ENCODE assay signal across 1 cellular context in the genomic region with DNA sequence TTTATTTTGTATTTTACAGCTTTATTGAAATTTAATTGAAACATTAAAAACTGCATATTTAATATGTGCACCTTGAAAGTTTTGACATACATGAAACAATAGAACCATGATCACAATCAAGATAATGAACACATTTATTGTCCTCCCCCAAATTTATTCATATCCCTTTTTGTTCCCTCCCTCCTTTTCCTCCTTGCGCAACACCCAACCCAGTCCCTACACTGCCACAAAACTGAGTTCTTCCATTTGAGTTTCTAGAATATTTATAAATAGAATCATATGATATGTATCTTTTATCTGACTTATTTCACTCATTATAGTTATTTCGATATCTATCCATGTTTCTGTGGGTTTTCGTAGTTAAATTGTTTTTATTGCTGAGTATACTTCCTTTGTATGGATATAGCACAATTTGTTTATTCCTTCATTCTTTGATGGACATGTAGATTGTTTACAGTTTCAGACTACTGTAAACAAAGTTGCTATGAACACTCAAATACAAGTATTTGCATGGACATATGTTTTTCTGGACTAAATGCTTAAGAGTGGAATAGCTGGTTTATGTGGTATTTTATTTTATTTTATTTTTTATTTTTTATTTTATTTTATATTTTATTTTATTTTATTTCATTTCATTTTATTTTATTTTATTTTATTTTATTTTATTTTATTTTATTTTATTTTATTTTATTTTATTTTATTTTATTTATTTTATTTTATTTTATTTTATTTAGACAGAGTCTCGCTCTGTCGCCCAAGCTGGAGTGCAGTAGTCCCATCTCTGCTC.
TF ChIP-seq lines count a peak whose summit lies in the region.

No MANE protein-coding gene starts in this region.

TF ChIP-seq in HCT116, 20 proteins besides CTCF, POLR2A, EP300 and RAD21:
- TF ChIP-seq, protein P1, sequence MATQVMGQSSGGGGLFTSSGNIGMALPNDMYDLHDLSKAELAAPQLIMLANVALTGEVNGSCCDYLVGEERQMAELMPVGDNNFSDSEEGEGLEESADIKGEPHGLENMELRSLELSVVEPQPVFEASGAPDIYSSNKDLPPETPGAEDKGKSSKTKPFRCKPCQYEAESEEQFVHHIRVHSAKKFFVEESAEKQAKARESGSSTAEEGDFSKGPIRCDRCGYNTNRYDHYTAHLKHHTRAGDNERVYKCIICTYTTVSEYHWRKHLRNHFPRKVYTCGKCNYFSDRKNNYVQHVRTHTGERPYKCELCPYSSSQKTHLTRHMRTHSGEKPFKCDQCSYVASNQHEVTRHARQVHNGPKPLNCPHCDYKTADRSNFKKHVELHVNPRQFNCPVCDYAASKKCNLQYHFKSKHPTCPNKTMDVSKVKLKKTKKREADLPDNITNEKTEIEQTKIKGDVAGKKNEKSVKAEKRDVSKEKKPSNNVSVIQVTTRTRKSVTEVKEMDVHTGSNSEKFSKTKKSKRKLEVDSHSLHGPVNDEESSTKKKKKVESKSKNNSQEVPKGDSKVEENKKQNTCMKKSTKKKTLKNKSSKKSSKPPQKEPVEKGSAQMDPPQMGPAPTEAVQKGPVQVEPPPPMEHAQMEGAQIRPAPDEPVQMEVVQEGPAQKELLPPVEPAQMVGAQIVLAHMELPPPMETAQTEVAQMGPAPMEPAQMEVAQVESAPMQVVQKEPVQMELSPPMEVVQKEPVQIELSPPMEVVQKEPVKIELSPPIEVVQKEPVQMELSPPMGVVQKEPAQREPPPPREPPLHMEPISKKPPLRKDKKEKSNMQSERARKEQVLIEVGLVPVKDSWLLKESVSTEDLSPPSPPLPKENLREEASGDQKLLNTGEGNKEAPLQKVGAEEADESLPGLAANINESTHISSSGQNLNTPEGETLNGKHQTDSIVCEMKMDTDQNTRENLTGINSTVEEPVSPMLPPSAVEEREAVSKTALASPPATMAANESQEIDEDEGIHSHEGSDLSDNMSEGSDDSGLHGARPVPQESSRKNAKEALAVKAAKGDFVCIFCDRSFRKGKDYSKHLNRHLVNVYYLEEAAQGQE (IDR thresholded peaks at IDR 0.05; ENCODE audit: low read depth): no peak
- TF ChIP-seq POLR2AphosphoS5 (IDR thresholded peaks at IDR 0.05; ENCODE audit: low read depth, low read length): no peak
- TF ChIP-seq SP1 (IDR thresholded peaks at IDR 0.05; ENCODE audit: low read depth): no peak
- no peak for TF ChIP-seq ZNF274 (IDR thresholded peaks at IDR 0.05; ENCODE audit: low read depth, low read length)
